1 cellular context compared by ENCODE assay signal in the genomic region with DNA sequence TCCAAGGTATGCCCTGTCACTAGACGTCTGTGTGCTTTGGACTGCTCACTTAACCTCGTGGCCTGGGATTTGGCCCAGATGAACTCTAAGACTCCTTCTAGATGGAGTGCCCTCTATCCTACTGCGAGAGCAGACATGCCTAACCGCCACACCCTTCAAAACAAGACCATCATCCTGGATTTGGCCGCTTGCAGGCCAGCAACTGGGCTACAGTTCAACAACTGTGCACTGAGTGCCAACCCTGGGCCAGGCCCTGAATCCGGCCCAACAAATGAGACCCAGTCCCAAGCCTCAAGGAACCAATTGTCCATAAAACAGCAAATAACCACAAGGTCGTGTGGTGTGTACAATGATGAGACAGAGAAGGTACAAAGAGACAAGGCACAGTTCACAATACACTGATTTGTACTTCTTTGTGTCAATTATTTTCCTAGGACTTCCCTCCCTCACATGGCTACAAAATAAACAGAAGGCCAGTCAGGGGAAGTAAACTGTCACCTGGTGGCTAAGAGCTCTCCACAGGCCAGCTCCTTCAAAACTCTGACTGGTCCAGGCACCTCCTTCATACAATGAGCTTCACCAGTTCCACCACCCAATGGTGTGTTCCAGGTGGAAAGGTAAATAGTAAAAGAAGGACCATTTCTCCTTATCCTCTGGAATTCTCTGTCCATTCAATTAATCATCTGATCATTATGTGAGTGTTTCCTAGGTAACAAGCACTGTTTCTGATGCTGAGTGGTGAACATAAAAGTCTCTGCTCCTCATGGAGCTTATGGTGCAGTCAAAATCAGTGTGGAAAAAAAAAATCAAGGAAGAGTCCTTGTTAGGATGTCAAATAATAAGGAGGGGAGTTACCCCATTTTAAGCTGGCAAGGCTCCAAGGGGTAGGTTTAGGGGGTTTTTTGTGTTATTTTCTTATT.
TF ChIP-seq lines count a peak whose summit lies in the region.

No MANE protein-coding gene starts in this region.

TF ChIP-seq in HepG2, 621 proteins besides CTCF, POLR2A, EP300 and RAD21 (continued from another document and continues in another):
- no peak for TF ChIP-seq ZBTB40 (IDR thresholded peaks at IDR 0.05)
- TF ChIP-seq ZBTB40 (CRISPR knock-in tag; IDR thresholded peaks at IDR 0.05) = no peak
- TF ChIP-seq NR2F6 (IDR thresholded peaks at IDR 0.05) = peak; percentile 45; the same call in 1 of the 2 replicates
- peak; percentile 47; the same call in 1 of the 2 replicates for TF ChIP-seq NR2F6 (CRISPR knock-in tag; IDR thresholded peaks at IDR 0.05)
- TF ChIP-seq, protein P1, sequence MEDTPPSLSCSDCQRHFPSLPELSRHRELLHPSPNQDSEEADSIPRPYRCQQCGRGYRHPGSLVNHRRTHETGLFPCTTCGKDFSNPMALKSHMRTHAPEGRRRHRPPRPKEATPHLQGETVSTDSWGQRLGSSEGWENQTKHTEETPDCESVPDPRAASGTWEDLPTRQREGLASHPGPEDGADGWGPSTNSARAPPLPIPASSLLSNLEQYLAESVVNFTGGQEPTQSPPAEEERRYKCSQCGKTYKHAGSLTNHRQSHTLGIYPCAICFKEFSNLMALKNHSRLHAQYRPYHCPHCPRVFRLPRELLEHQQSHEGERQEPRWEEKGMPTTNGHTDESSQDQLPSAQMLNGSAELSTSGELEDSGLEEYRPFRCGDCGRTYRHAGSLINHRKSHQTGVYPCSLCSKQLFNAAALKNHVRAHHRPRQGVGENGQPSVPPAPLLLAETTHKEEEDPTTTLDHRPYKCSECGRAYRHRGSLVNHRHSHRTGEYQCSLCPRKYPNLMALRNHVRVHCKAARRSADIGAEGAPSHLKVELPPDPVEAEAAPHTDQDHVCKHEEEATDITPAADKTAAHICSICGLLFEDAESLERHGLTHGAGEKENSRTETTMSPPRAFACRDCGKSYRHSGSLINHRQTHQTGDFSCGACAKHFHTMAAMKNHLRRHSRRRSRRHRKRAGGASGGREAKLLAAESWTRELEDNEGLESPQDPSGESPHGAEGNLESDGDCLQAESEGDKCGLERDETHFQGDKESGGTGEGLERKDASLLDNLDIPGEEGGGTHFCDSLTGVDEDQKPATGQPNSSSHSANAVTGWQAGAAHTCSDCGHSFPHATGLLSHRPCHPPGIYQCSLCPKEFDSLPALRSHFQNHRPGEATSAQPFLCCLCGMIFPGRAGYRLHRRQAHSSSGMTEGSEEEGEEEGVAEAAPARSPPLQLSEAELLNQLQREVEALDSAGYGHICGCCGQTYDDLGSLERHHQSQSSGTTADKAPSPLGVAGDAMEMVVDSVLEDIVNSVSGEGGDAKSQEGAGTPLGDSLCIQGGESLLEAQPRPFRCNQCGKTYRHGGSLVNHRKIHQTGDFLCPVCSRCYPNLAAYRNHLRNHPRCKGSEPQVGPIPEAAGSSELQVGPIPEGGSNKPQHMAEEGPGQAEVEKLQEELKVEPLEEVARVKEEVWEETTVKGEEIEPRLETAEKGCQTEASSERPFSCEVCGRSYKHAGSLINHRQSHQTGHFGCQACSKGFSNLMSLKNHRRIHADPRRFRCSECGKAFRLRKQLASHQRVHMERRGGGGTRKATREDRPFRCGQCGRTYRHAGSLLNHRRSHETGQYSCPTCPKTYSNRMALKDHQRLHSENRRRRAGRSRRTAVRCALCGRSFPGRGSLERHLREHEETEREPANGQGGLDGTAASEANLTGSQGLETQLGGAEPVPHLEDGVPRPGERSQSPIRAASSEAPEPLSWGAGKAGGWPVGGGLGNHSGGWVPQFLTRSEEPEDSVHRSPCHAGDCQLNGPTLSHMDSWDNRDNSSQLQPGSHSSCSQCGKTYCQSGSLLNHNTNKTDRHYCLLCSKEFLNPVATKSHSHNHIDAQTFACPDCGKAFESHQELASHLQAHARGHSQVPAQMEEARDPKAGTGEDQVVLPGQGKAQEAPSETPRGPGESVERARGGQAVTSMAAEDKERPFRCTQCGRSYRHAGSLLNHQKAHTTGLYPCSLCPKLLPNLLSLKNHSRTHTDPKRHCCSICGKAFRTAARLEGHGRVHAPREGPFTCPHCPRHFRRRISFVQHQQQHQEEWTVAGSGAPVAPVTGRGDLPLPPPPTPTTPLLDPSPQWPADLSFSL (CRISPR knock-in tag; IDR thresholded peaks at IDR 0.05) = 0 out of 2 replicates have a peak, but pooled peaks have one; percentile 61
- peak; percentile 15; the same call in 1 of the 2 replicates for TF ChIP-seq SMC3 (IDR thresholded peaks at IDR 0.05; ENCODE audit: low read length)
- TF ChIP-seq FOXK2 (IDR thresholded peaks at IDR 0.05) = 0 out of 2 replicates have a peak, but pooled peaks have one; percentile 34
- no peak for TF ChIP-seq KMT2B (CRISPR knock-in tag; IDR thresholded peaks at IDR 0.05)
- TF ChIP-seq NONO (IDR thresholded peaks at IDR 0.05) = no peak
- no peak for TF ChIP-seq NONO (CRISPR knock-in tag; conservative IDR thresholded peaks at IDR 0.05)
- no peak; the same call in 1 of the 2 replicates for TF ChIP-seq HNF1A (IDR thresholded peaks at IDR 0.05; ENCODE audit: low read depth)
- peak; percentile 31; the same call in 1 of the 2 replicates for TF ChIP-seq HNF1A (CRISPR knock-in tag; IDR thresholded peaks at IDR 0.05; ENCODE audit: borderline replicate concordance)
- TF ChIP-seq ZFY (CRISPR knock-in tag; IDR thresholded peaks at IDR 0.05) = peak; percentile 16; the same call in 1 of the 2 replicates
- no peak for TF ChIP-seq ZNF678 (CRISPR knock-in tag; IDR thresholded peaks at IDR 0.05)
- TF ChIP-seq CBX5 (CRISPR knock-in tag; IDR thresholded peaks at IDR 0.05; ENCODE audit: borderline replicate concordance) = no peak
- TF ChIP-seq ATF1 (CRISPR knock-in tag; IDR thresholded peaks at IDR 0.05) = no peak
- TF ChIP-seq FOXJ3 (CRISPR knock-in tag; IDR thresholded peaks at IDR 0.05; ENCODE audit: borderline replicate concordance) = no peak
- TF ChIP-seq RELA (CRISPR knock-in tag; IDR thresholded peaks at IDR 0.05) = no peak
- no peak for TF ChIP-seq CHCHD3 (CRISPR knock-in tag; IDR thresholded peaks at IDR 0.05)
- TF ChIP-seq, protein P2, sequence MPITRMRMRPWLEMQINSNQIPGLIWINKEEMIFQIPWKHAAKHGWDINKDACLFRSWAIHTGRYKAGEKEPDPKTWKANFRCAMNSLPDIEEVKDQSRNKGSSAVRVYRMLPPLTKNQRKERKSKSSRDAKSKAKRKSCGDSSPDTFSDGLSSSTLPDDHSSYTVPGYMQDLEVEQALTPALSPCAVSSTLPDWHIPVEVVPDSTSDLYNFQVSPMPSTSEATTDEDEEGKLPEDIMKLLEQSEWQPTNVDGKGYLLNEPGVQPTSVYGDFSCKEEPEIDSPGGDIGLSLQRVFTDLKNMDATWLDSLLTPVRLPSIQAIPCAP (CRISPR knock-in tag; IDR thresholded peaks at IDR 0.05; ENCODE audit: low read depth) = no peak
- TF ChIP-seq ZNF788 (CRISPR knock-in tag; IDR thresholded peaks at IDR 0.05; ENCODE audit: borderline replicate concordance) = no peak
- TF ChIP-seq HNF1B (CRISPR knock-in tag; IDR thresholded peaks at IDR 0.05) = 0 out of 2 replicates have a peak, but pooled peaks have one; percentile 35
- TF ChIP-seq HNF4A (CRISPR knock-in tag; IDR thresholded peaks at IDR 0.05) = peak; percentile 56; the same call in 1 of the 2 replicates
- TF ChIP-seq, protein P3, sequence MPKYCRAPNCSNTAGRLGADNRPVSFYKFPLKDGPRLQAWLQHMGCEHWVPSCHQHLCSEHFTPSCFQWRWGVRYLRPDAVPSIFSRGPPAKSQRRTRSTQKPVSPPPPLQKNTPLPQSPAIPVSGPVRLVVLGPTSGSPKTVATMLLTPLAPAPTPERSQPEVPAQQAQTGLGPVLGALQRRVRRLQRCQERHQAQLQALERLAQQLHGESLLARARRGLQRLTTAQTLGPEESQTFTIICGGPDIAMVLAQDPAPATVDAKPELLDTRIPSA (CRISPR knock-in tag; IDR thresholded peaks at IDR 0.05; ENCODE audit: borderline replicate concordance) = no peak
